21 cellular contexts compared by ENCODE assay signal in genomic region chr19:46802152-46802551, GRCh38. TPM values are rescaled to one million over a fixed set of nuclear protein-coding genes. Genes with fewer than 3 reads are reported as not detected.
DNase-seq lines count a peak whose midpoint lies in the region; ATAC-seq and TF ChIP-seq lines count a peak whose summit lies in the region.
"Had no signal": no experiment of that assay in that cellular context is flagged by ENCODE, and none has a peak within 500 bp of the region (broad histone marks: within the 10 kb centered on the region; RNA-seq: fewer than 3 reads in every experiment).

No MANE protein-coding gene starts in this region.

- peaks cover 2% of the 10 kb centered on the region for H3K27me3 Mint-ChIP-seq in dendritic cell treated with granulocyte-macrophage colony-stimulating factor and Interleukin-4, amounts not matched to agents 40 ng/mL and 50 ng/mL, for 4 days
- H3K27me3 Mint-ChIP-seq: CD4-positive, alpha-beta T cell; CD8-positive, alpha-beta memory T cell had no signal

- no peak overlapping the region for H2AFZ ChIP-seq in SK-N-SH (ENCODE audit: low read depth)

- POLR2A ChIA-PET in SK-N-SH (lab: Yijun Ruan, JAX): no interaction called here

- no peaks in the 10 kb centered on the region for H3K9me3 Mint-ChIP-seq in dendritic cell treated with granulocyte-macrophage colony-stimulating factor and Interleukin-4, amounts not matched to agents 40 ng/mL and 50 ng/mL, for 4 days
- H3K9me3 Mint-ChIP-seq: CD14-positive monocyte; CD4-positive, alpha-beta T cell; CD8-positive, alpha-beta memory T cell had no signal

- no peaks in the 10 kb centered on the region for H3K27me3 ChIP-seq in SK-N-SH (ENCODE audit: insufficient read depth)
- H3K27me3 ChIP-seq: BE2C; BLaER1 treated with 17β-estradiol and CSF1 and Interleukin-3, amounts not matched to agents 10 nM and 100 nM had no signal

- peak; percentile 2 for DNase-seq in SK-N-SH
- DNase-seq in ELF-1 (ENCODE audit: low read depth, low spot score): peak; percentile 61
- no peak for DNase-seq in GM13977 (ENCODE audit: low spot score)
- DNase-seq: ACHN; AML-193; BE2C; Calu3; CD4-positive, alpha-beta T cell; CD8-positive, alpha-beta memory T cell; DMS53; DMS79 treated with DMSO at 0.1 percent for 48 hours; GDM1; GOT3; HCEC 1CT had no signal

- no peaks in the 10 kb centered on the region for H3K36me3 Mint-ChIP-seq in dendritic cell treated with granulocyte-macrophage colony-stimulating factor and Interleukin-4, amounts not matched to agents 40 ng/mL and 50 ng/mL, for 4 days (ENCODE audit: low read depth)
- H3K36me3 Mint-ChIP-seq: CD14-positive monocyte; CD8-positive, alpha-beta memory T cell had no signal

- no peaks in the 10 kb centered on the region for H3K9me3 ChIP-seq in SK-N-SH
- H3K9me3 ChIP-seq: BE2C; BLaER1 treated with 17β-estradiol and CSF1 and Interleukin-3, amounts not matched to agents 10 nM and 100 nM had no signal

- H3K9me2 ChIP-seq in SK-N-SH: no peaks in the 10 kb centered on the region

- no peaks in the 10 kb centered on the region for H3K4me1 ChIP-seq in SK-N-SH (ENCODE audit: control insufficient read depth in 1 of 2, insufficient read depth in 2 of 2, low read depth in 1 of 2, low read length in 1 of 2)
- H3K4me1 ChIP-seq: BE2C had no signal

- H3K4me3 ChIP-seq in SK-N-SH (ENCODE audit: low read depth in 2 of 2, low read length in 1 of 2): no peak overlapping the region
- H3K4me3 ChIP-seq: BLaER1 treated with 17β-estradiol and CSF1 and Interleukin-3, amounts not matched to agents 10 nM and 100 nM; GM12878 had no signal

- CTCF ChIA-PET in SK-N-SH (lab: Yijun Ruan, JAX): no interaction called here

- TF ChIP-seq CTCF in SK-N-SH (IDR thresholded peaks at IDR 0.05) (no peak), GM13977 (IDR thresholded peaks at IDR 0.05; ENCODE audit: extremely low read depth, insufficient read depth, missing control alignments) (no peak)

- no peaks in the 10 kb centered on the region for H3K79me2 ChIP-seq in SK-N-SH (ENCODE audit: insufficient read depth)

- no peaks in the 10 kb centered on the region for H3K36me3 ChIP-seq in SK-N-SH (replicated peaks in 1 of 2; ENCODE audit: control insufficient read depth in 1 of 2, insufficient read depth in 2 of 2, low read length in 1 of 2)
- H3K36me3 ChIP-seq: BE2C; BLaER1 treated with 17β-estradiol and CSF1 and Interleukin-3, amounts not matched to agents 10 nM and 100 nM had no signal

- WGBS in SK-N-SH (ENCODE audit: low lambda C conversion rate): 92% methylated on average over 5 of the region's 5 CpGs

- H4K20me1 ChIP-seq in SK-N-SH (ENCODE audit: insufficient read depth): no peaks in the 10 kb centered on the region
- H4K20me1 ChIP-seq: BLaER1 treated with 17β-estradiol and CSF1 and Interleukin-3, amounts not matched to agents 10 nM and 100 nM had no signal

- no peak overlapping the region for H3K9ac ChIP-seq in SK-N-SH
- H3K9ac ChIP-seq: BLaER1 treated with 17β-estradiol and CSF1 and Interleukin-3, amounts not matched to agents 10 nM and 100 nM had no signal

- no peak for TF ChIP-seq RAD21 in SK-N-SH (IDR thresholded peaks at IDR 0.05; ENCODE audit: low read length)

- intact Hi-C loops in dendritic cell treated with granulocyte-macrophage colony-stimulating factor and Interleukin-4, amounts not matched to agents 40 ng/mL and 50 ng/mL, for 4 days (cut with micrococcal nuclease): no loop called here

- no peak overlapping the region for H3K27ac ChIP-seq in SK-N-SH (ENCODE audit: low read depth in 2 of 2, low read length in 1 of 2)
- H3K27ac ChIP-seq: 22Rv1; BLaER1 treated with 17β-estradiol and CSF1 and Interleukin-3, amounts not matched to agents 10 nM and 100 nM had no signal

- no peak overlapping the region for H3K4me3 Mint-ChIP-seq in dendritic cell treated with granulocyte-macrophage colony-stimulating factor and Interleukin-4, amounts not matched to agents 40 ng/mL and 50 ng/mL, for 4 days
- H3K4me3 Mint-ChIP-seq: CD14-positive monocyte; CD4-positive, alpha-beta T cell; CD8-positive, alpha-beta memory T cell had no signal

- in situ Hi-C loops in GM13977 (cut with MboI; ENCODE audit: low pct_unique_long_range_greater_than_20kb, low sequenced_read_pairs, unreplicated experiment): no loop called here

- no peak overlapping the region for H3K4me2 ChIP-seq in SK-N-SH
- H3K4me2 ChIP-seq: BLaER1 treated with 17β-estradiol and CSF1 and Interleukin-3, amounts not matched to agents 10 nM and 100 nM had no signal

- H3K27ac Mint-ChIP-seq in dendritic cell treated with granulocyte-macrophage colony-stimulating factor and Interleukin-4, amounts not matched to agents 40 ng/mL and 50 ng/mL, for 4 days: peak overlapping the region; percentile 60
- H3K27ac Mint-ChIP-seq: CD14-positive monocyte; CD4-positive, alpha-beta T cell; CD8-positive, alpha-beta memory T cell had no signal

- peaks cover 15% of the 10 kb centered on the region for H3K4me1 Mint-ChIP-seq in dendritic cell treated with granulocyte-macrophage colony-stimulating factor and Interleukin-4, amounts not matched to agents 40 ng/mL and 50 ng/mL, for 4 days (ENCODE audit: low read depth)
- H3K4me1 Mint-ChIP-seq: CD14-positive monocyte; CD8-positive, alpha-beta memory T cell had no signal

- no peaks in the 10 kb centered on the region for H3F3A ChIP-seq in SK-N-SH (replicated peaks; ENCODE audit: insufficient read depth)

- no peak for TF ChIP-seq EP300 in SK-N-SH (IDR thresholded peaks at IDR 0.05; ENCODE audit: borderline replicate concordance in 1 of 2, low read depth in 1 of 2, low read length in 1 of 2)

- ATAC-seq in SK-N-SH treated with all-trans-retinoic acid at 6 μM for 48 hours (no peak), GM18873 (IDR thresholded peaks at IDR 0.05; ENCODE audit: low FRiP score, unreplicated experiment) (no peak)
- ATAC-seq: GM12878 had no signal

TF ChIP-seq in SK-N-SH, 30 proteins besides CTCF, POLR2A, EP300 and RAD21:
- TF ChIP-seq MEF2A (IDR thresholded peaks at IDR 0.05; ENCODE audit: borderline replicate concordance, low read depth): no peak
- no peak for TF ChIP-seq FOXM1 (IDR thresholded peaks at IDR 0.05; ENCODE audit: low read depth)
- TF ChIP-seq EZH2phosphoT487 (IDR thresholded peaks at IDR 0.05; ENCODE audit: borderline replicate concordance, low read depth): no peak

TF ChIP-seq in SK-N-SH treated with all-trans-retinoic acid at 6 μM for 48 hours, 23 proteins besides CTCF, POLR2A, EP300 and RAD21:
- TF ChIP-seq ARNTL (CRISPR knock-in tag; IDR thresholded peaks at IDR 0.05; ENCODE audit: borderline replicate concordance, low read depth) (no peak), TCF4 (CRISPR knock-in tag; IDR thresholded peaks at IDR 0.05; ENCODE audit: borderline replicate concordance) (no peak), ZNF565 (CRISPR knock-in tag; conservative IDR thresholded peaks at IDR 0.05; ENCODE audit: low read depth) (no peak), SNAI2 (CRISPR knock-in tag; IDR thresholded peaks at IDR 0.05) (no peak), OSR1 (CRISPR knock-in tag; IDR thresholded peaks at IDR 0.05) (no peak), ZNF70 (CRISPR knock-in tag; IDR thresholded peaks at IDR 0.05) (no peak), ZC3H10 (CRISPR knock-in tag; IDR thresholded peaks at IDR 0.05) (no peak), PPARA (CRISPR knock-in tag; IDR thresholded peaks at IDR 0.05; ENCODE audit: borderline replicate concordance) (no peak), ESRRG (CRISPR knock-in tag; IDR thresholded peaks at IDR 0.05) (no peak)
TF ChIP-seq in SK-N-SH treated with all-trans-retinoic acid at 6 μM for 48 hours: peak in this region for 0.

RNA-seq across cellular contexts. Expression of gene SLC1A5, which starts 13.8 kb away (rescaled TPM):
- polyA plus RNA-seq in SK-N-SH (2012; rRNA removed): 76.7 and 80.4 TPM in 2 replicates
- polyA plus RNA-seq in SK-N-SH (2012; cell fraction: cytosol; rRNA removed): 38.6 and 52.9 TPM in 2 replicates
- polyA plus RNA-seq in SK-N-SH (2012; cell fraction: nucleus; rRNA removed): 59.2 and 69.9 TPM in 2 replicates

RNA-seq across cellular contexts. Expression of gene AP2S1, which starts 48.5 kb away (rescaled TPM):
- 380 and 565 TPM in 2 replicates for polyA plus RNA-seq in SK-N-SH (2012; rRNA removed)
- polyA plus RNA-seq in SK-N-SH (2012; cell fraction: cytosol; rRNA removed): 343 and 389 TPM in 2 replicates
- 163 and 226 TPM in 2 replicates for polyA plus RNA-seq in SK-N-SH (2012; cell fraction: nucleus; rRNA removed)

RNA-seq across cellular contexts. Expression of gene STRN4, which starts 55.9 kb away (rescaled TPM):
- 73.1 and 92.8 TPM in 2 replicates for polyA plus RNA-seq in SK-N-SH (2012; rRNA removed)
- polyA plus RNA-seq in SK-N-SH (2012; cell fraction: cytosol; rRNA removed): 53.2 and 65.2 TPM in 2 replicates
- polyA plus RNA-seq in SK-N-SH (2012; cell fraction: nucleus; rRNA removed): 174 and 181 TPM in 2 replicates

RNA-seq across cellular contexts. Expression of gene FKRP, which starts 56.3 kb away (rescaled TPM):
- polyA plus RNA-seq in SK-N-SH (2012; rRNA removed): 30.4 and 37.3 TPM in 2 replicates
- polyA plus RNA-seq in SK-N-SH (2012; cell fraction: cytosol; rRNA removed): 17.3 and 24.0 TPM in 2 replicates
- 89.1 and 93.7 TPM in 2 replicates for polyA plus RNA-seq in SK-N-SH (2012; cell fraction: nucleus; rRNA removed)

RNA-seq across cellular contexts. Expression of gene ARHGAP35, which starts 58.6 kb away (rescaled TPM):
- polyA plus RNA-seq in SK-N-SH (2012; rRNA removed): 19.7 and 25.1 TPM in 2 replicates
- polyA plus RNA-seq in SK-N-SH (2012; cell fraction: cytosol; rRNA removed): 16.2 and 21.9 TPM in 2 replicates
- 21.0 and 26.2 TPM in 2 replicates for polyA plus RNA-seq in SK-N-SH (2012; cell fraction: nucleus; rRNA removed)
